In the genomic region with DNA sequence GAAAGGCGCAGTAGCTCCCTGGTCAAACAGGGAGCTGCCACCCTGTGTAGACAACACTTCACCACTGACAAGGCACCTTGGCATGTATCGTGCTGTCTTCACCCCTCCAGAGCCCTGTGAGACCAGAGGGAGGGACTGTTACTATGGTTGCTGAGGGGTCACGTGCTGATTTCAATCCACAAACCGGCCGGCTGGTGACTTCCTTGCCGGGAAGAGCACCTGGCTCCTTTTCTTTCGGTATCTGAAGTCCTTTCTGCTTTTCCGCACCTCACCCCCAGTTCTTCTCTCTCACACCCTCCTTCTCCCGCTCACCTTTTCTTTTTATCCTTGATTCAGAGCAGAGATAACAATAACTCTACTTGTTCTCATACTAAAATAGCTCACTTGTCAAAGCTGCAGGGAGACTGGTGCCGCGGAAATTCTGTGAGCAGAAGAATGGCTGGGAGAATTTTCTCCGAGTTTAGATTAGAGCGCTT, we compare ENCODE assay signal across 12 cellular contexts.
DNase-seq lines count a peak whose midpoint lies in the region; ATAC-seq, FAIRE-seq and TF ChIP-seq lines count a peak whose summit lies in the region.
"Had no signal": no experiment of that assay in that cellular context is flagged by ENCODE, and none has a peak within 500 bp of the region (broad histone marks: within the 10 kb centered on the region; RNA-seq: fewer than 3 reads in every experiment).

No MANE protein-coding gene starts in this region.

- DNase-seq in SHP77 treated with DMSO at 0.1 percent for 48 hours (lab: John Stamatoyannopoulos, UW) (peak; percentile 20), foreskin keratinocyte (no peak), left kidney (ENCODE audit: low read depth, low spot score) (peak; percentile 87), substantia nigra (lab: John Stamatoyannopoulos, UW) (peak in 12 of 49 donors; percentile 20 to 57 (median 32)), NCI-H128 (lab: John Stamatoyannopoulos, UW; ENCODE audit: unreplicated experiment) (no peak), urothelium cell line (ENCODE audit: low spot score) (no peak)
- DNase-seq: GF-D8 had no signal

- no peaks in the 10 kb centered on the region for H3K4me1 ChIP-seq in foreskin keratinocyte
- H3K4me1 ChIP-seq: breast epithelium had no signal

- H3K27me3 ChIP-seq in foreskin keratinocyte: peaks cover 3% of the 10 kb centered on the region
- H3K27me3 ChIP-seq: breast epithelium had no signal

- no peak for TF ChIP-seq CTCF in foreskin keratinocyte (conservative IDR thresholded peaks at IDR 0.05)

- no peak overlapping the region for H3K27ac ChIP-seq in foreskin keratinocyte
- peak overlapping the region; percentile 71 for H3K27ac ChIP-seq in substantia nigra (ENCODE audit: low read depth, low read length, poor library complexity, severe bottlenecking)
- H3K27ac ChIP-seq: breast epithelium, C4-2B, thoracic aorta had no signal

- ATAC-seq in foreskin keratinocyte (peak; percentile 17), HG03342 (IDR thresholded peaks at IDR 0.05; ENCODE audit: unreplicated experiment) (no peak), HG02970 (IDR thresholded peaks at IDR 0.05; ENCODE audit: low FRiP score, unreplicated experiment) (no peak)

- FAIRE-seq in urothelium cell line (lab: Jason Lieb, UNC): no peak

Comparison
In these comparisons a context has a peak if more than half of its experiments do, and no peak if none do; other contexts are left out.
1. DNase-seq: peak in SHP77 treated with DMSO at 0.1 percent for 48 hours (single experiment) and left kidney (single experiment); none in foreskin keratinocyte (0 of 2), NCI-H128 (single experiment) and urothelium cell line (single experiment).